ENCODE assay signal across 18 cellular contexts in the genomic region with DNA sequence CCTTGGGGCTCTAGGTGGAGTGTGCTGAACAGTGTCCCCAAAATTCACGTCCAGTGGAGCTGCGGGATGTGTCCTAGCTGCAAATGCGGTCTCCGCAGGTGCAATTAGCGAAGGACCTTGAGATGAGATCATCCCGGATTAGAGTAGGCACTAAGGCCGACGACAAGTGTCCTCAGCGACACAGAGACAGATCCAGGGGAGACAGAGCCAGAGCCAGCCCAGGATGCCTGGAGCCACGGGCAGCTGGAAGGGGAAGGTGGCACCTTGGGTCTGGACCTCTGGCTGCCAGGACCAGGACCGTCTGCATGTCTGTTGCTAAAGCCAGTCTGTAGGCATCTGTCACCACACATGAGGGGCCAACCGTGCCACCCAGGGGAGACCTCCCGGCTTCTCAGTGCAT. TPM values are rescaled to one million over a fixed set of nuclear protein-coding genes. Genes with fewer than 3 reads are reported as not detected.
DNase-seq lines count a peak whose midpoint lies in the region; ATAC-seq, FAIRE-seq and TF ChIP-seq lines count a peak whose summit lies in the region.
"Had no signal": no experiment of that assay in that cellular context is flagged by ENCODE, and none has a peak within 500 bp of the region (broad histone marks: within the 10 kb centered on the region; RNA-seq: fewer than 3 reads in every experiment).

No MANE protein-coding gene starts in this region.

- H3K36me3 ChIP-seq in BE2C (peaks cover 90% of the 10 kb centered on the region), neural progenitor cell (no peaks in the 10 kb centered on the region)

- ATAC-seq in GM21381 (IDR thresholded peaks at IDR 0.05; ENCODE audit: unreplicated experiment), result no peak

- no peak overlapping the region for H2BK15ac ChIP-seq in H9 (ENCODE audit: low read depth, low read length)

- H4K8ac ChIP-seq in H9 (replicated peaks; ENCODE audit: insufficient read length, low read depth, low read length), result no peak overlapping the region

- no peak overlapping the region for H3T11ph ChIP-seq in H9 (ENCODE audit: low read length)

- H3K23me2 ChIP-seq in H9 (ENCODE audit: insufficient read length, low read depth, low read length, poor library complexity, severe bottlenecking), result no peaks in the 10 kb centered on the region

- H3K56ac ChIP-seq in H9 (ENCODE audit: insufficient read length, low read depth, low read length), result no peak overlapping the region

- whole genome bisulfite sequencing in H9 (ENCODE audit: extremely low coverage, insufficient read length, low lambda C conversion rate), result no CpG with 5 or more reads among the region's 13 CpGs

- H3K79me2 ChIP-seq in H9 (ENCODE audit: insufficient read depth, low read length) (no peaks in the 10 kb centered on the region; the same call in 1 of the 2 replicates), neural progenitor cell (ENCODE audit: low read depth) (no peaks in the 10 kb centered on the region)

- FAIRE-seq in urothelium cell line (lab: Jason Lieb, UNC), result no peak

- no peak overlapping the region for H3K4ac ChIP-seq in H9 (ENCODE audit: low read depth, low read length)

- no peak overlapping the region for H3K4me3 Mint-ChIP-seq in H9
- H3K4me3 Mint-ChIP-seq in brain, result no peak overlapping the region
- H3K4me3 Mint-ChIP-seq in neural progenitor cell, result no peak overlapping the region
- H3K4me3 Mint-ChIP-seq: activated T-cell treated with anti-CD3 and anti-CD28 coated beads, Interleukin-2, amount 50 U/mL, for 72 hours; IgD-negative memory B cell had no signal

- H4K91ac ChIP-seq in H9 (ENCODE audit: insufficient read length, low read depth, low read length), result no peak overlapping the region

- peaks cover 4% of the 10 kb centered on the region for H3K79me1 ChIP-seq in H9 (ENCODE audit: insufficient read depth, low read depth, low read length, poor library complexity, severe bottlenecking)

- H2AFZ ChIP-seq in H9 (ENCODE audit: low read length) (no peak overlapping the region), neural progenitor cell (replicated peaks) (no peak overlapping the region)

- H3K9me3 ChIP-seq in BE2C (no peaks in the 10 kb centered on the region), H9 (ENCODE audit: control insufficient read depth, low read depth, low read length) (no peaks in the 10 kb centered on the region), neural progenitor cell (ENCODE audit: low read depth) (no peaks in the 10 kb centered on the region)
- H3K9me3 ChIP-seq: neutrophil, right atrium auricular region had no signal

- peaks cover 16 to 71% (median 36%) of the 10 kb centered on the region in 3 experiments; a peak in 6 of 7 replicates for H3K36me3 Mint-ChIP-seq in H9 (ENCODE audit: insufficient read depth in 1 of 3, low read depth in 3 of 3)
- H3K36me3 Mint-ChIP-seq in brain, result peaks cover 16% of the 10 kb centered on the region
- H3K36me3 Mint-ChIP-seq in neural progenitor cell, result no peaks in the 10 kb centered on the region
- H3K36me3 Mint-ChIP-seq: IgD-negative memory B cell had no signal

- H2AK5ac ChIP-seq in H9 (ENCODE audit: insufficient read length, low read length), result no peak overlapping the region

- H3K4me1 Mint-ChIP-seq in H9, result peaks cover 14 to 30% of the 10 kb centered on the region in 2 experiments
- peaks cover 59% of the 10 kb centered on the region for H3K4me1 Mint-ChIP-seq in brain
- peaks cover 19% of the 10 kb centered on the region for H3K4me1 Mint-ChIP-seq in neural progenitor cell

- H3K4me3 ChIP-seq in BE2C (ENCODE audit: low read depth, low read length), result 0 out of 2 replicates have a peak overlapping the region, but pooled peaks have one; percentile 3
- H3K4me3 ChIP-seq in neural progenitor cell, result no peak overlapping the region
- H3K4me3 ChIP-seq: right atrium auricular region, SK-N-MC had no signal

- no peak overlapping the region for H3K27ac ChIP-seq in H9 (ENCODE audit: insufficient read length, low read depth, low read length)
- H3K27ac ChIP-seq in neural progenitor cell, result no peak overlapping the region
- H3K27ac ChIP-seq: neutrophil, SK-N-MC had no signal

- no peak overlapping the region for H3K18ac ChIP-seq in H9 (ENCODE audit: insufficient read length, low read depth, low read length)

- H3K4me1 ChIP-seq in BE2C, result peaks cover 16% of the 10 kb centered on the region
- H3K4me1 ChIP-seq in H9 (ENCODE audit: insufficient read depth, low read length), result no peaks in the 10 kb centered on the region
- H3K4me1 ChIP-seq in neural progenitor cell, result peaks cover 21% of the 10 kb centered on the region

- no peak overlapping the region for H2BK120ac ChIP-seq in H9 (ENCODE audit: low read depth, low read length, poor library complexity, severe bottlenecking)

- H3K27ac Mint-ChIP-seq in H9 (peak overlapping the region in 2 of 3 experiments; percentile 58 to 73; a peak in 4 of 7 replicates), brain (peak overlapping the region in 3 of 5 experiments; percentile 32 to 47 (median 45)), neural progenitor cell (peak overlapping the region; percentile 50)
- H3K27ac Mint-ChIP-seq: activated T-cell treated with anti-CD3 and anti-CD28 coated beads, Interleukin-2, amount 50 U/mL, for 72 hours had no signal

- H3K9ac ChIP-seq in H9 (ENCODE audit: extremely low read depth, insufficient read length, low read length) (no peak overlapping the region), neural progenitor cell (no peak overlapping the region)

- H3F3A ChIP-seq in neural progenitor cell (ENCODE audit: low read depth), result peaks cover 19% of the 10 kb centered on the region

- DNase-seq in BE2C (no peak), H9 (no peak), neural progenitor cell (ENCODE audit: low spot score) (no peak), hypothalamus (lab: John Stamatoyannopoulos, UW) (no peak), urothelium cell line (ENCODE audit: low spot score) (no peak)
- DNase-seq: activated CD4-positive, alpha-beta T cell treated with anti-CD3 and anti-CD28 coated beads for 48 hours; activated T-cell treated with anti-CD3 and anti-CD28 coated beads, Interleukin-2, amount 50 U/mL, for 72 hours; caudate nucleus; DMS153; islet precursor cell; NCI-H524; OCI-M1 had no signal

- H2BK5ac ChIP-seq in H9 (ENCODE audit: insufficient read length, low read length), result no peak overlapping the region

- no peaks in the 10 kb centered on the region for H3K27me3 Mint-ChIP-seq in H9 (ENCODE audit: low read depth)
- H3K27me3 Mint-ChIP-seq in brain, result no peaks in the 10 kb centered on the region
- no peaks in the 10 kb centered on the region for H3K27me3 Mint-ChIP-seq in neural progenitor cell (ENCODE audit: insufficient read depth, low read depth)
- H3K27me3 Mint-ChIP-seq: IgD-negative memory B cell had no signal

- H3K14ac ChIP-seq in H9 (ENCODE audit: insufficient read depth, low read length), result no peak overlapping the region; the same call in 1 of the 2 replicates

- H3K9me3 Mint-ChIP-seq in H9 (no peaks in the 10 kb centered on the region), brain (no peaks in the 10 kb centered on the region), neural progenitor cell (no peaks in the 10 kb centered on the region)
- H3K9me3 Mint-ChIP-seq: activated T-cell treated with anti-CD3 and anti-CD28 coated beads, Interleukin-2, amount 50 U/mL, for 72 hours; IgD-negative memory B cell had no signal

- no peak overlapping the region for H3K4me2 ChIP-seq in H9 (ENCODE audit: insufficient read depth, insufficient read length, low read length)
- H3K4me2 ChIP-seq in neural progenitor cell, result no peak overlapping the region

- H3K27me3 ChIP-seq in BE2C, result no peaks in the 10 kb centered on the region
- H3K27me3 ChIP-seq in H9 (ENCODE audit: insufficient read depth, low read length), result no peaks in the 10 kb centered on the region
- H3K27me3 ChIP-seq in neural progenitor cell, result no peaks in the 10 kb centered on the region
- H3K27me3 ChIP-seq: neutrophil, right atrium auricular region had no signal

- H4K20me1 ChIP-seq in H9 (ENCODE audit: control insufficient read depth, insufficient read depth, insufficient read length) (peaks cover 1% of the 10 kb centered on the region), neural progenitor cell (ENCODE audit: low read depth) (no peaks in the 10 kb centered on the region)

- no peak overlapping the region for H4K5ac ChIP-seq in H9 (ENCODE audit: insufficient read length, low read depth, low read length)

- TF ChIP-seq CTCF in BE2C (IDR thresholded peaks at IDR 0.05; ENCODE audit: low read depth, low read length) (no peak), H9 (conservative IDR thresholded peaks at IDR 0.05) (no peak), brain (conservative IDR thresholded peaks at IDR 0.05) (no peak), neural progenitor cell (IDR thresholded peaks at IDR 0.05) (no peak)

- no peak overlapping the region for H2BK12ac ChIP-seq in H9 (ENCODE audit: insufficient read length, low read depth, low read length)

- H3K23ac ChIP-seq in H9 (ENCODE audit: insufficient read length, low read depth, low read length), result no peak overlapping the region

- no peak overlapping the region for H2BK20ac ChIP-seq in H9 (ENCODE audit: low read depth, low read length, poor library complexity, severe bottlenecking)

RNA-seq across cellular contexts. Expression of a gene that starts 24.5 kb away (rescaled TPM):
- 258 TPM for polyA plus RNA-seq in BE2C (2012; ENCODE audit: insufficient read depth, insufficient read length, low read depth)
- total RNA-seq in H9 (2021), result 217 TPM in 2 replicates
- polyA plus RNA-seq in brain (ENCODE audit: insufficient read depth, low read depth, low replicate concordance), result 101 TPM
- 2.8 and 8.8 TPM in 2 replicates for total RNA-seq in neural progenitor cell (ENCODE audit: low replicate concordance)

Comparison
In these comparisons a context has a peak if more than half of its experiments do, and no peak if none do; other contexts are left out.
1. RNA of a gene that starts 24.5 kb away (total RNA-seq): 217 TPM in H9; 2.8 to 8.8 TPM in neural progenitor cell; every median in the first group is over 10 times any median in the second.
2. Peak in every context shown above with its lines, with median percentiles within 50 percentile points of each other: H3K27ac Mint-ChIP-seq.